24 cellular contexts compared by ENCODE assay signal in the genomic region with DNA sequence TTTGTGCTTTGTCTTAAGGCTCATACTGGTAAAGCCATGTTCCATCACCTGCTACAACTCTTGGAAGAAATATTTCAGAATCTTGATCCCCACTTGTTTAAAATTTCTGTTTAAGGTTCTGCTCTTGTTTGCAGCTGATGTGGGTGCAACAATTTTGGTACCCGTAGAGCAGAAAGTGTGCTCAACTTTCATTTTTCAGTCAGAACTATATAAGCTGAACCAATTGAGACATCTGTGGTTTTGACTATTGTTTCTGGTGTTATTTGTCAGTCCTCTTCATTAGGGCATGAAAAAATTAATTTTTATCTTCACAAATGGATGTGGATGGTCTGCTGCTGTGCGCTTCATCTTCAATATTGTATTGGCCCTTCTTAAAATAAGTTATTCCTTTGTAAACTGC. TPM values are rescaled to one million over a fixed set of nuclear protein-coding genes. Genes with fewer than 3 reads are reported as not detected.
DNase-seq lines count a peak whose midpoint lies in the region; ATAC-seq and TF ChIP-seq lines count a peak whose summit lies in the region.
"Had no signal": no experiment of that assay in that cellular context is flagged by ENCODE, and none has a peak within 500 bp of the region (broad histone marks: within the 10 kb centered on the region; RNA-seq: fewer than 3 reads in every experiment).

No MANE protein-coding gene starts in this region.

- H3K79me2 ChIP-seq in SK-N-SH (ENCODE audit: insufficient read depth): no peaks in the 10 kb centered on the region

- H3K9me3 ChIP-seq in SK-N-SH: no peaks in the 10 kb centered on the region
- H3K9me3 ChIP-seq: BE2C had no signal

- peaks cover 6% of the 10 kb centered on the region for H3F3A ChIP-seq in SK-N-SH (replicated peaks; ENCODE audit: insufficient read depth)

- H3K4me1 Mint-ChIP-seq in natural killer cell treated with Interleukin-12 subunit alpha and Interleukin-12 subunit beta and Interleukin-15 and Interleukin-18, amount 100 ng/mL, for 72 hours (ENCODE audit: low read depth in 2 of 2): peaks cover 6 to 24% of the 10 kb centered on the region in 2 donors
- H3K4me1 Mint-ChIP-seq: CD8-positive, alpha-beta memory T cell; H9 had no signal

- no peaks in the 10 kb centered on the region for H3K36me3 Mint-ChIP-seq in natural killer cell treated with Interleukin-12 subunit alpha and Interleukin-12 subunit beta and Interleukin-15 and Interleukin-18, amount 100 ng/mL, for 72 hours
- H3K36me3 Mint-ChIP-seq: CD8-positive, alpha-beta memory T cell had no signal

- no peak for TF ChIP-seq CTCF in SK-N-SH (IDR thresholded peaks at IDR 0.05)

- peak overlapping the region in 1 of 2 donors; percentile 68 for H3K27ac Mint-ChIP-seq in natural killer cell treated with Interleukin-12 subunit alpha and Interleukin-12 subunit beta and Interleukin-15 and Interleukin-18, amount 100 ng/mL, for 72 hours
- H3K27ac Mint-ChIP-seq: CD14-positive monocyte; CD4-positive, alpha-beta T cell; CD8-positive, alpha-beta memory T cell; H9 had no signal

- ATAC-seq in SK-N-SH treated with all-trans-retinoic acid at 6 μM for 48 hours: no peak
- no peak for ATAC-seq in natural killer cell treated with Interleukin-12 subunit alpha and Interleukin-12 subunit beta and Interleukin-15 and Interleukin-18, amount 100 ng/mL, for 72 hours
- no peak for ATAC-seq in GM21717 (IDR thresholded peaks at IDR 0.05; ENCODE audit: unreplicated experiment)
- ATAC-seq: HCT116 had no signal

- TF ChIP-seq EP300 in SK-N-SH (IDR thresholded peaks at IDR 0.05; ENCODE audit: borderline replicate concordance in 1 of 2, low read depth in 1 of 2, low read length in 1 of 2): no peak

- no peaks in the 10 kb centered on the region for H3K9me2 ChIP-seq in SK-N-SH

- H3K9me3 Mint-ChIP-seq in natural killer cell treated with Interleukin-12 subunit alpha and Interleukin-12 subunit beta and Interleukin-15 and Interleukin-18, amount 100 ng/mL, for 72 hours: no peaks in the 10 kb centered on the region
- H3K9me3 Mint-ChIP-seq: CD4-positive, alpha-beta T cell; CD8-positive, alpha-beta memory T cell; H9 had no signal

- H3K4me3 Mint-ChIP-seq in natural killer cell treated with Interleukin-12 subunit alpha and Interleukin-12 subunit beta and Interleukin-15 and Interleukin-18, amount 100 ng/mL, for 72 hours: peak overlapping the region; percentile 16
- H3K4me3 Mint-ChIP-seq: CD14-positive monocyte; CD4-positive, alpha-beta T cell; CD8-positive, alpha-beta memory T cell; H9 had no signal

- DNase-seq in SK-N-SH (no peak), midbrain (lab: John Stamatoyannopoulos, UW) (peak; percentile 0), erythroblast (lab: John Stamatoyannopoulos, UW) (no peak), posterior vena cava (ENCODE audit: low spot score) (no peak)
- DNase-seq in natural killer cell treated with Interleukin-12 subunit alpha and Interleukin-12 subunit beta and Interleukin-15 and Interleukin-18, amount 100 ng/mL, for 72 hours (ENCODE audit: low spot score): no peak
- DNase-seq: ACHN; AML-193; BE2C; CD4-positive, alpha-beta T cell; CD8-positive, alpha-beta memory T cell; DMS53; DMS79 treated with DMSO at 0.1 percent for 48 hours; GF-D8; GM23248; H9 had no signal

- 26% methylated on average over 2 of the region's 2 CpGs for WGBS in SK-N-SH (ENCODE audit: low lambda C conversion rate)

- no peak overlapping the region for H3K4me2 ChIP-seq in SK-N-SH
- H3K4me2 ChIP-seq: BLaER1 treated with 17β-estradiol and CSF1 and Interleukin-3, amounts not matched to agents 10 nM and 100 nM had no signal

- H3K27me3 Mint-ChIP-seq in natural killer cell treated with Interleukin-12 subunit alpha and Interleukin-12 subunit beta and Interleukin-15 and Interleukin-18, amount 100 ng/mL, for 72 hours: no peaks in the 10 kb centered on the region
- H3K27me3 Mint-ChIP-seq: CD8-positive, alpha-beta memory T cell had no signal

- no peak for TF ChIP-seq POLR2A in erythroblast (IDR thresholded peaks at IDR 0.05; ENCODE audit: low read length)

- TF ChIP-seq RAD21 in SK-N-SH (IDR thresholded peaks at IDR 0.05; ENCODE audit: low read length): no peak

- intact Hi-C loops in posterior vena cava (cut with DNase I): no loop called here

- peaks cover 0 to 5% of the 10 kb centered on the region in 2 experiments; a peak in 2 of 4 replicates for H3K4me1 ChIP-seq in SK-N-SH (ENCODE audit: control insufficient read depth in 1 of 2, insufficient read depth in 2 of 2, low read depth in 1 of 2, low read length in 1 of 2)
- H3K4me1 ChIP-seq: BE2C; BLaER1 treated with 17β-estradiol and CSF1 and Interleukin-3, amounts not matched to agents 10 nM and 100 nM had no signal

- no peak overlapping the region for H3K27ac ChIP-seq in SK-N-SH (ENCODE audit: low read depth in 2 of 2, low read length in 1 of 2)
- H3K27ac ChIP-seq: 22Rv1; BLaER1 treated with 17β-estradiol and CSF1 and Interleukin-3, amounts not matched to agents 10 nM and 100 nM; GM23248 had no signal

- no peaks in the 10 kb centered on the region for H3K36me3 ChIP-seq in SK-N-SH (replicated peaks in 1 of 2; ENCODE audit: control insufficient read depth in 1 of 2, insufficient read depth in 2 of 2, low read length in 1 of 2)
- H3K36me3 ChIP-seq: BE2C; BLaER1 treated with 17β-estradiol and CSF1 and Interleukin-3, amounts not matched to agents 10 nM and 100 nM had no signal

- H3K9ac ChIP-seq in SK-N-SH: no peak overlapping the region
- H3K9ac ChIP-seq: BLaER1 treated with 17β-estradiol and CSF1 and Interleukin-3, amounts not matched to agents 10 nM and 100 nM; GM23248 had no signal

- no peaks in the 10 kb centered on the region for H4K20me1 ChIP-seq in SK-N-SH (ENCODE audit: insufficient read depth)
- H4K20me1 ChIP-seq: BLaER1 treated with 17β-estradiol and CSF1 and Interleukin-3, amounts not matched to agents 10 nM and 100 nM had no signal

- POLR2A ChIA-PET in SK-N-SH (lab: Yijun Ruan, JAX): no interaction called here

- H3K27me3 ChIP-seq in SK-N-SH (ENCODE audit: insufficient read depth): no peaks in the 10 kb centered on the region
- H3K27me3 ChIP-seq: BE2C; BLaER1 treated with 17β-estradiol and CSF1 and Interleukin-3, amounts not matched to agents 10 nM and 100 nM had no signal

- H3K4me3 ChIP-seq in SK-N-SH (ENCODE audit: low read depth in 2 of 2, low read length in 1 of 2): no peak overlapping the region; a peak in 1 of 4 replicates
- H3K4me3 ChIP-seq: BLaER1 treated with 17β-estradiol and CSF1 and Interleukin-3, amounts not matched to agents 10 nM and 100 nM; GM23248 had no signal

- H2AFZ ChIP-seq in SK-N-SH (ENCODE audit: low read depth): peak overlapping the region; percentile 29; the same call in 1 of the 2 replicates
- H2AFZ ChIP-seq: GM23248 had no signal

- CTCF ChIA-PET in SK-N-SH (lab: Yijun Ruan, JAX): interaction anchor here (1.9 kb wide), 1 partner anchor 30 kb away, joined by 8 read pairs; no protein-coding TSS in a partner anchor

TF ChIP-seq in SK-N-SH treated with all-trans-retinoic acid at 6 μM for 48 hours, 23 proteins besides CTCF, POLR2A, EP300 and RAD21 (continues in another document):
- TF ChIP-seq, protein P1, sequence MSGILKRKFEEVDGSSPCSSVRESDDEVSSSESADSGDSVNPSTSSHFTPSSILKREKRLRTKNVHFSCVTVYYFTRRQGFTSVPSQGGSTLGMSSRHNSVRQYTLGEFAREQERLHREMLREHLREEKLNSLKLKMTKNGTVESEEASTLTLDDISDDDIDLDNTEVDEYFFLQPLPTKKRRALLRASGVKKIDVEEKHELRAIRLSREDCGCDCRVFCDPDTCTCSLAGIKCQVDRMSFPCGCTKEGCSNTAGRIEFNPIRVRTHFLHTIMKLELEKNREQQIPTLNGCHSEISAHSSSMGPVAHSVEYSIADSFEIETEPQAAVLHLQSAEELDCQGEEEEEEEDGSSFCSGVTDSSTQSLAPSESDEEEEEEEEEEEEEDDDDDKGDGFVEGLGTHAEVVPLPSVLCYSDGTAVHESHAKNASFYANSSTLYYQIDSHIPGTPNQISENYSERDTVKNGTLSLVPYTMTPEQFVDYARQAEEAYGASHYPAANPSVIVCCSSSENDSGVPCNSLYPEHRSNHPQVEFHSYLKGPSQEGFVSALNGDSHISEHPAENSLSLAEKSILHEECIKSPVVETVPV (CRISPR knock-in tag; IDR thresholded peaks at IDR 0.05): no peak
- TF ChIP-seq OSR1 (CRISPR knock-in tag; IDR thresholded peaks at IDR 0.05): no peak
- TF ChIP-seq, protein P2, sequence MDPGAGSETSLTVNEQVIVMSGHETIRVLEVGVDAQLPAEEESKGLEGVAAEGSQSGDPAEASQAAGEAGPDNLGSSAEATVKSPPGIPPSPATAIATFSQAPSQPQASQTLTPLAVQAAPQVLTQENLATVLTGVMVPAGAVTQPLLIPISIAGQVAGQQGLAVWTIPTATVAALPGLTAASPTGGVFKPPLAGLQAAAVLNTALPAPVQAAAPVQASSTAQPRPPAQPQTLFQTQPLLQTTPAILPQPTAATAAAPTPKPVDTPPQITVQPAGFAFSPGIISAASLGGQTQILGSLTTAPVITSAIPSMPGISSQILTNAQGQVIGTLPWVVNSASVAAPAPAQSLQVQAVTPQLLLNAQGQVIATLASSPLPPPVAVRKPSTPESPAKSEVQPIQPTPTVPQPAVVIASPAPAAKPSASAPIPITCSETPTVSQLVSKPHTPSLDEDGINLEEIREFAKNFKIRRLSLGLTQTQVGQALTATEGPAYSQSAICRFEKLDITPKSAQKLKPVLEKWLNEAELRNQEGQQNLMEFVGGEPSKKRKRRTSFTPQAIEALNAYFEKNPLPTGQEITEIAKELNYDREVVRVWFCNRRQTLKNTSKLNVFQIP (CRISPR knock-in tag; IDR thresholded peaks at IDR 0.05; ENCODE audit: borderline replicate concordance, low read depth): no peak
- TF ChIP-seq SNAI2 (CRISPR knock-in tag; IDR thresholded peaks at IDR 0.05): no peak

RNA-seq across cellular contexts. Expression of a gene that starts 10.9 kb away (rescaled TPM):
- polyA plus RNA-seq in SK-N-SH (2012; rRNA removed): 0.46 and 0.65 TPM in 2 replicates
- polyA plus RNA-seq in SK-N-SH (2012; cell fraction: cytosol; rRNA removed): 0.36 and 0.63 TPM in 2 replicates
- polyA plus RNA-seq in SK-N-SH (2012; cell fraction: nucleus; rRNA removed): 0.59 and 1.2 TPM in 2 replicates
- total RNA-seq in natural killer cell treated with Interleukin-12 subunit alpha and Interleukin-12 subunit beta and Interleukin-15 and Interleukin-18, amount 100 ng/mL, for 72 hours: under 1 TPM in 1 of 2 donors, not detected in 1; 0.33 TPM
- 1 to 10 TPM; 3.5 to 7.0 TPM for total RNA-seq in posterior vena cava
- total RNA-seq: CD4-positive, alpha-beta T cell; CD8-positive, alpha-beta memory T cell; G401 had no signal
- polyA plus RNA-seq: CD8-positive, alpha-beta memory T cell had no signal

RNA-seq across cellular contexts. Expression of a gene that starts 33.0 kb away (rescaled TPM):
- 0.23 and 0.42 TPM in 2 replicates for polyA plus RNA-seq in SK-N-SH (2012; rRNA removed)
- polyA plus RNA-seq in SK-N-SH (2012; cell fraction: cytosol; rRNA removed): 0.04 TPM in 1 of 2 replicates, not detected in the other
- 2.4 and 2.8 TPM in 2 replicates for polyA plus RNA-seq in SK-N-SH (2012; cell fraction: nucleus; rRNA removed)
- total RNA-seq in natural killer cell treated with Interleukin-12 subunit alpha and Interleukin-12 subunit beta and Interleukin-15 and Interleukin-18, amount 100 ng/mL, for 72 hours: not detected
- total RNA-seq in posterior vena cava: not detected
- total RNA-seq: CD4-positive, alpha-beta T cell; CD8-positive, alpha-beta memory T cell; Daoy; G401; GM23248; H1; H9 had no signal
- polyA plus RNA-seq: CD14-positive monocyte; CD8-positive, alpha-beta memory T cell; GM23248 had no signal

RNA-seq across cellular contexts. Expression of a gene that starts 59.8 kb away (rescaled TPM):
- polyA plus RNA-seq in SK-N-SH (2012; rRNA removed): not detected in 2 replicates
- polyA plus RNA-seq in SK-N-SH (2012; cell fraction: cytosol; rRNA removed): not detected in 2 replicates
- polyA plus RNA-seq in SK-N-SH (2012; cell fraction: nucleus; rRNA removed): not detected in 2 replicates
- total RNA-seq in natural killer cell treated with Interleukin-12 subunit alpha and Interleukin-12 subunit beta and Interleukin-15 and Interleukin-18, amount 100 ng/mL, for 72 hours: not detected
- total RNA-seq in posterior vena cava: 1 to 10 TPM; 2.5 to 7.5 TPM
- total RNA-seq: CD4-positive, alpha-beta T cell; Daoy; G401; GM23248; H1; H9 had no signal
- polyA plus RNA-seq: CD8-positive, alpha-beta memory T cell; GM23248; H1 had no signal
